In the genomic region with DNA sequence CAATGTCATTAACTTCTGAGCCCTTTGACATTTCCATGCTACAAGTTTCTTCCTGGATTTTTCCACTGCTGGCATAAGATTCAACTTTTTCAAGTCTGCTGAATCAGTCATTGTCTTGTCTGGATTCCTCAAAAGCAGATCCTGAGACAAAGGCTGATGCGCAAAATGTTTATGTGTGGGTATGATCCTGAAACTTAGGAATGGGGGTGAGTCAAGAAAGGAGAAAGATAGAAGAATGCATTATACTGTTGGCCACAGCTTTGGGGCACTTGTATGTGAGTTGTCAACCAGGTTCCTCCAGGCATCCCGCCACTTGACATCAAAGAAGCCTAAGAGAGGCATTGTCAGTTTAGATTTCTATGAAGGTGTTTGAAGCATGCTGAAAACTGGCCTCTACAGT, we compare ENCODE assay signal across 23 cellular contexts. TPM values are rescaled to one million over a fixed set of nuclear protein-coding genes. Genes with fewer than 3 reads are reported as not detected.
"Had no signal": no experiment of that assay in that cellular context is flagged by ENCODE, and none has a peak within 500 bp of the region (broad histone marks: within the 10 kb centered on the region; RNA-seq: fewer than 3 reads in every experiment).

No MANE protein-coding gene starts in this region.

- H3K9ac ChIP-seq: SK-N-SH had no signal

- H3K9me2 ChIP-seq: SK-N-SH had no signal

- H3K4me2 ChIP-seq: SK-N-SH had no signal

- H3K9me3 ChIP-seq: SK-N-SH had no signal

- ATAC-seq: Panc1, PC-3 had no signal

- H3K27ac ChIP-seq: HL-60, RWPE1 had no signal

- DNase-seq: KBM-7, MM.1S, NCI-H1092 treated with DMSO at 0.1 percent for 48 hours, NCI-H1436, NCI-H187, NCI-H2029, NCI-H2081 treated with DMSO at 0.1 percent for 48 hours, NCI-H2171, NCI-H226, NCI-H446, NCI-H510A, NCI-H524 treated with DMSO at 0.1 percent for 48 hours, NCI-H69, NCI-H774, PC-3, SHP77, SK-N-SH, SW 1271 had no signal

RNA-seq across cellular contexts. Expression of gene FOXB1, which starts 50.4 kb away (rescaled TPM):
- total RNA-seq: LHCN-M2, PC-3, SK-MEL-5 had no signal
- polyA plus RNA-seq: SK-N-SH had no signal
